26 cellular contexts compared by ENCODE assay signal in genomic region chr3:123262868-123263267, GRCh38.
"Had no signal": no experiment of that assay in that cellular context is flagged by ENCODE, and none has a peak within 500 bp of the region (broad histone marks: within the 10 kb centered on the region; RNA-seq: fewer than 3 reads in every experiment).

No MANE protein-coding gene starts in this region.

- H3K27me3 ChIP-seq: colonic mucosa, dorsolateral prefrontal cortex, esophagus muscularis mucosa, esophagus squamous epithelium, foreskin keratinocyte, gastrocnemius medialis, gastroesophageal sphincter, heart left ventricle, heart right ventricle, hepatocyte had no signal

- H3K4me3 Mint-ChIP-seq: dendritic cell treated with granulocyte-macrophage colony-stimulating factor and Interleukin-4, amounts not matched to agents 40 ng/mL and 50 ng/mL, for 4 days; effector memory CD8-positive, alpha-beta T cell; endodermal cell had no signal

- H3K9me3 ChIP-seq: colonic mucosa, esophagus muscularis mucosa, esophagus squamous epithelium, gastrocnemius medialis, gastroesophageal sphincter had no signal

- H3K27ac Mint-ChIP-seq: dendritic cell treated with granulocyte-macrophage colony-stimulating factor and Interleukin-4, amounts not matched to agents 40 ng/mL and 50 ng/mL, for 4 days; endodermal cell had no signal

- DNase-seq: colonic mucosa; cortex of kidney; dermis blood vessel endothelial cell; dorsolateral prefrontal cortex; effector CD4-positive, alpha-beta T cell; effector CD8-positive, alpha-beta T cell; effector memory CD4-positive, alpha-beta T cell; effector memory CD8-positive, alpha-beta T cell; endodermal cell; erythroblast; esophagus squamous epithelium; foreskin fibroblast; foreskin melanocyte; gastrocnemius medialis; glutamatergic neuron; head of caudate nucleus; heart left ventricle; heart right ventricle had no signal

- H3K9me3 Mint-ChIP-seq: dendritic cell treated with granulocyte-macrophage colony-stimulating factor and Interleukin-4, amounts not matched to agents 40 ng/mL and 50 ng/mL, for 4 days; effector memory CD8-positive, alpha-beta T cell had no signal

- H3K36me3 ChIP-seq: colonic mucosa had no signal

- H3K4me1 ChIP-seq: colonic mucosa, gastrocnemius medialis, gastroesophageal sphincter had no signal

- ATAC-seq: effector memory CD8-positive, alpha-beta T cell; esophagus mucosa; foreskin keratinocyte; gastrocnemius medialis; gastroesophageal sphincter; heart left ventricle; heart right ventricle had no signal

- H3K4me3 ChIP-seq: colonic mucosa, coronary artery, dorsolateral prefrontal cortex, esophagus muscularis mucosa, esophagus squamous epithelium, gastrocnemius medialis, gastroesophageal sphincter, heart left ventricle, heart right ventricle, hepatocyte had no signal

- H3K27ac ChIP-seq: colonic mucosa, coronary artery, epithelial cell of prostate, esophagus muscularis mucosa, esophagus squamous epithelium, foreskin keratinocyte, gastrocnemius medialis, gastroesophageal sphincter, heart left ventricle, heart right ventricle, hepatocyte had no signal

- H3K27me3 Mint-ChIP-seq: dendritic cell treated with granulocyte-macrophage colony-stimulating factor and Interleukin-4, amounts not matched to agents 40 ng/mL and 50 ng/mL, for 4 days; effector memory CD8-positive, alpha-beta T cell had no signal
